In genomic region chr22:19097518-19097917, GRCh38 we compare ENCODE assay signal across 20 cellular contexts. TPM values are rescaled to one million over a fixed set of nuclear protein-coding genes. Genes with fewer than 3 reads are reported as not detected.
A peak's percentile ranks its signal among the peaks of the same experiment; 100 is the strongest.
DNase-seq lines count a peak whose midpoint lies in the region; ATAC-seq, FAIRE-seq and TF ChIP-seq lines count a peak whose summit lies in the region.
"Had no signal": no experiment of that assay in that cellular context is flagged by ENCODE, and none has a peak within 500 bp of the region (broad histone marks: within the 10 kb centered on the region; RNA-seq: fewer than 3 reads in every experiment).

No MANE protein-coding gene starts in this region.

- H3K36me3 ChIP-seq in pancreas: no peaks in the 10 kb centered on the region
- H3K36me3 ChIP-seq in Peyer's patch: peaks cover 0 to 12% (median 0%) of the 10 kb centered on the region in 3 donors

- H3K27me3 Mint-ChIP-seq in CD4-positive, alpha-beta T cell: no peaks in the 10 kb centered on the region
- no peaks in the 10 kb centered on the region; the same call in 1 of the 2 replicates for H3K27me3 Mint-ChIP-seq in HFFc6 (ENCODE audit: insufficient read depth)
- H3K27me3 Mint-ChIP-seq in Calu3 (ENCODE audit: unreplicated experiment): no peaks in the 10 kb centered on the region
- H3K27me3 Mint-ChIP-seq: naive B cell had no signal

- ATAC-seq in CD4-positive, alpha-beta T cell (ENCODE audit: poor library complexity): no peak
- ATAC-seq in pancreas (peak; percentile 62 to 76 (median 70)), HG02678 (IDR thresholded peaks at IDR 0.05; ENCODE audit: unreplicated experiment) (no peak)
- ATAC-seq: activated CD8-positive, alpha-beta T cell treated with anti-CD3 and anti-CD28 coated beads, Interleukin-2, amount 10 ng/mL, durations not matched to agents 7 days and 5 days had no signal

- no peak for FAIRE-seq in pancreas (lab: Jason Lieb, UNC)
- FAIRE-seq: colon, frontal cortex had no signal

- peaks cover 33% of the 10 kb centered on the region for H3K4me1 Mint-ChIP-seq in CD4-positive, alpha-beta T cell (ENCODE audit: low read depth)
- H3K4me1 Mint-ChIP-seq in HFFc6 (ENCODE audit: low read depth) (peaks cover 15% of the 10 kb centered on the region), Calu3 (ENCODE audit: low read depth, unreplicated experiment) (no peaks in the 10 kb centered on the region)

- no peak for TF ChIP-seq CTCF in CD4-positive, alpha-beta T cell (IDR thresholded peaks at IDR 0.05)
- TF ChIP-seq CTCF in HFFc6 (IDR thresholded peaks at IDR 0.05) (no peak), pancreas (IDR thresholded peaks at IDR 0.05) (no peak), Peyer's patch (IDR thresholded peaks at IDR 0.05) (no peak), Calu3 (IDR thresholded peaks at IDR 0.05; ENCODE audit: unreplicated experiment) (no peak)

- no peak overlapping the region for H3K4me3 Mint-ChIP-seq in CD4-positive, alpha-beta T cell
- no peak overlapping the region for H3K4me3 Mint-ChIP-seq in HFFc6
- no peak overlapping the region for H3K4me3 Mint-ChIP-seq in Calu3 (ENCODE audit: low read depth, unreplicated experiment)
- H3K4me3 Mint-ChIP-seq: activated CD8-positive, alpha-beta T cell treated with anti-CD3 and anti-CD28 coated beads, Interleukin-2, amount 10 ng/mL, durations not matched to agents 7 days and 5 days had no signal

- intact Hi-C loops in CD4-positive, alpha-beta T cell (cut with DNase I, micrococcal nuclease): no loop called here
- intact Hi-C loops in pancreas (cut with DNase I): no loop called here
- intact Hi-C loops in Calu3 (cut with micrococcal nuclease; ENCODE audit: unreplicated experiment): no loop called here

- H3K9me3 Mint-ChIP-seq in CD4-positive, alpha-beta T cell: no peaks in the 10 kb centered on the region
- H3K9me3 Mint-ChIP-seq in HFFc6 (no peaks in the 10 kb centered on the region), Calu3 (ENCODE audit: low read depth, unreplicated experiment) (no peaks in the 10 kb centered on the region)
- H3K9me3 Mint-ChIP-seq: naive B cell had no signal

- POLR2A ChIA-PET in CD4-positive, alpha-beta T cell (lab: Charles Lee): no interaction called here

- peak in 1 of 10 experiments; percentile 6 for DNase-seq in CD4-positive, alpha-beta T cell
- DNase-seq in HFFc6 (no peak), cerebellar cortex (ENCODE audit: low spot score) (peak; percentile 93), pancreas (peak in 3 of 6 donors; percentile 50 to 63 (median 51)), Peyer's patch (no peak), Calu3 (no peak), medulla oblongata (ENCODE audit: extremely low spot score) (no peak)
- DNase-seq: activated CD8-positive, alpha-beta T cell treated with anti-CD3 and anti-CD28 coated beads, Interleukin-2, amount 10 ng/mL, durations not matched to agents 7 days and 5 days; AML-193; amygdala; naive B cell; NCI-H187 treated with DMSO at 0.1 percent for 48 hours; NCI-H82; T-helper 1 cell; WERI-Rb-1 had no signal

- H3K27me3 ChIP-seq in CD4-positive, alpha-beta T cell (ENCODE audit: control insufficient read depth, insufficient read depth, low read length): no peaks in the 10 kb centered on the region
- H3K27me3 ChIP-seq in pancreas (no peaks in the 10 kb centered on the region), Peyer's patch (no peaks in the 10 kb centered on the region)

- H3K4me3 ChIP-seq in pancreas: no peak overlapping the region
- no peak overlapping the region for H3K4me3 ChIP-seq in Peyer's patch

- peak overlapping the region; percentile 62 for H3K27ac Mint-ChIP-seq in CD4-positive, alpha-beta T cell
- H3K27ac Mint-ChIP-seq in HFFc6 (peak overlapping the region; percentile 9; the same call in 1 of the 2 replicates), Calu3 (ENCODE audit: unreplicated experiment) (no peak overlapping the region)
- H3K27ac Mint-ChIP-seq: activated CD8-positive, alpha-beta T cell treated with anti-CD3 and anti-CD28 coated beads, Interleukin-2, amount 10 ng/mL, durations not matched to agents 7 days and 5 days had no signal

- no peaks in the 10 kb centered on the region for H3K9me3 ChIP-seq in CD4-positive, alpha-beta T cell (ENCODE audit: control insufficient read depth, low read length)
- H3K9me3 ChIP-seq in pancreas (no peaks in the 10 kb centered on the region), Peyer's patch (no peaks in the 10 kb centered on the region)

- BruUV-seq in Calu3 (replicated peaks; lab: Mats Ljungman, UMichigan): no TSS peak

- TF ChIP-seq POLR2A in Peyer's patch (IDR thresholded peaks at IDR 0.05): no peak

- CTCF ChIA-PET in CD4-positive, alpha-beta T cell (lab: Charles Lee): no interaction called here
- CTCF ChIA-PET in Calu3 (lab: Charles Lee): no interaction called here

- peaks cover 43% of the 10 kb centered on the region for H3K36me3 Mint-ChIP-seq in CD4-positive, alpha-beta T cell (ENCODE audit: low read depth)
- H3K36me3 Mint-ChIP-seq in HFFc6 (ENCODE audit: low read depth) (no peaks in the 10 kb centered on the region; the same call in 1 of the 2 replicates), Calu3 (ENCODE audit: insufficient read depth, unreplicated experiment) (peaks cover 11% of the 10 kb centered on the region)

- 53 to 56% methylated on average over 3 of the region's 3 CpGs for WGBS in pancreas, 2 donors

- H3K27ac ChIP-seq in CD4-positive, alpha-beta T cell (ENCODE audit: low read depth, low read length): no peak overlapping the region
- peak overlapping the region; percentile 49 to 66 (median 58) for H3K27ac ChIP-seq in pancreas
- no peak overlapping the region for H3K27ac ChIP-seq in Peyer's patch
- H3K27ac ChIP-seq: epithelial cell of prostate, WERI-Rb-1 had no signal

- peaks cover 19 to 33% (median 24%) of the 10 kb centered on the region in 3 donors for H3K4me1 ChIP-seq in pancreas
- H3K4me1 ChIP-seq in Peyer's patch: peaks cover 0 to 9% (median 0%) of the 10 kb centered on the region in 4 donors

RNA-seq across cellular contexts. Expression of gene DGCR2, which starts 24.7 kb away (rescaled TPM):
- 10 to 100 TPM; 31.9 to 35.5 TPM for total RNA-seq in CD4-positive, alpha-beta T cell
- total RNA-seq in HFFc6 (2021; fragmentation: NEBNext Ultra II Directional; extraction: Animal tissue kit (Norgen Biotek cat#: 25700)): 10 to 100 TPM; 46.1 to 57.9 (median 53.7) TPM
- 10 to 100 TPM; 24.3 to 41.5 (median 34.7) TPM for total RNA-seq in pancreas
- polyA plus RNA-seq in pancreas: 10 to 100 TPM; 26.7 to 28.7 TPM
- total RNA-seq in Peyer's patch: 100 to 1,000 TPM in 1 of 4 donors, 10 to 100 TPM in 3; 49.5 to 101 (median 92.1) TPM
- 76.4 and 81.8 TPM in 2 replicates for total RNA-seq in Calu3 (2022)

RNA-seq across cellular contexts. Expression of gene TSSK2, which starts 33.6 kb away (rescaled TPM):
- total RNA-seq in CD4-positive, alpha-beta T cell: under 1 TPM in 1 of 2 experiments, not detected in 1; 0.31 TPM
- not detected for total RNA-seq in HFFc6 (2021; fragmentation: NEBNext Ultra II Directional; extraction: Animal tissue kit (Norgen Biotek cat#: 25700))
- under 1 TPM in 2 of 6 donors, not detected in 4; 0.08 to 0.09 TPM for total RNA-seq in pancreas
- under 1 TPM; 0.27 to 0.31 TPM for polyA plus RNA-seq in pancreas
- total RNA-seq in Peyer's patch: under 1 TPM in 1 of 4 donors, not detected in 3; 0.85 TPM
- not detected in 2 replicates for total RNA-seq in Calu3 (2022)
- total RNA-seq: activated CD8-positive, alpha-beta T cell treated with anti-CD3 and anti-CD28 coated beads, Interleukin-2, amount 10 ng/mL, durations not matched to agents 7 days and 5 days; frontal cortex; lower leg skin had no signal

RNA-seq across cellular contexts. Expression of gene ESS2, which starts 46.9 kb away (rescaled TPM):
- 10 to 100 TPM; 56.1 to 58.0 TPM for total RNA-seq in CD4-positive, alpha-beta T cell
- total RNA-seq in HFFc6 (2021; fragmentation: NEBNext Ultra II Directional; extraction: Animal tissue kit (Norgen Biotek cat#: 25700)): 10 to 100 TPM; 16.6 to 19.2 (median 17.6) TPM
- total RNA-seq in pancreas: 1 to 10 TPM; 5.4 to 7.3 (median 6.2) TPM
- polyA plus RNA-seq in pancreas: 10 to 100 TPM; 13.3 to 14.6 TPM
- total RNA-seq in Peyer's patch: 10 to 100 TPM; 10.1 to 36.3 (median 14.3) TPM
- 15.9 and 16.8 TPM in 2 replicates for total RNA-seq in Calu3 (2022)

RNA-seq across cellular contexts. Expression of gene GSC2, which starts 52.6 kb away (rescaled TPM):
- not detected for total RNA-seq in CD4-positive, alpha-beta T cell
- not detected for total RNA-seq in HFFc6 (2021; fragmentation: NEBNext Ultra II Directional; extraction: Animal tissue kit (Norgen Biotek cat#: 25700))
- total RNA-seq in pancreas: not detected
- polyA plus RNA-seq in pancreas: not detected
- total RNA-seq in Peyer's patch: not detected
- total RNA-seq in Calu3 (2022): not detected in 2 replicates
- total RNA-seq: activated CD8-positive, alpha-beta T cell treated with anti-CD3 and anti-CD28 coated beads, Interleukin-2, amount 10 ng/mL, durations not matched to agents 7 days and 5 days; frontal cortex had no signal

Comparison
In these comparisons a context has a peak if more than half of its experiments do, and no peak if none do; other contexts are left out.
1. ATAC-seq: peak in pancreas (4 of 4); none in CD4-positive, alpha-beta T cell (single experiment) and HG02678 (single experiment).
2. H3K27ac ChIP-seq: peak in pancreas (4 of 4); none in CD4-positive, alpha-beta T cell (single experiment) and Peyer's patch (0 of 4).